ENCODE assay signal across 15 cellular contexts in the genomic region with DNA sequence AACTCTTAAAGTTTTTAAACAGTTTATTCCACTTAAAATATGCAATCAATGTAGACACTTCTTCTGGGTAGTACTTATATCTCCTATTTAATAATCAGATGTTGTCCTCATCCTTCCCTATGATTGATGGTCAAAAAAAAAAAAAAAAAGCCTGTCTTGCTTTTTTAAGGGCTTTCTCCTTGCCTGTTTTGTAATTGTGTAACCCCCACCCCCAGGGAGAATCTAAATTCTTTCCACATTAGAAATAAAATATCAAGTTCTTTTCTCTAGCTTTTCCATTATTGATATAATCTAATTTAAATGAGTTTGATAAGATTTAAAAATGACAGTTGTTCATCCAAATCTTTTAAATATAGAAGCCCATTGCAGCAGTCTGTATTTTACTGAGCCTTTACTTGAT.
A peak's percentile ranks its signal among the peaks of the same experiment; 100 is the strongest.
DNase-seq lines count a peak whose midpoint lies in the region; ATAC-seq and TF ChIP-seq lines count a peak whose summit lies in the region.
"Had no signal": no experiment of that assay in that cellular context is flagged by ENCODE, and none has a peak within 500 bp of the region (broad histone marks: within the 10 kb centered on the region; RNA-seq: fewer than 3 reads in every experiment).

No MANE protein-coding gene starts in this region.

- H3K4me1 ChIP-seq in mesenchymal stem cell (ENCODE audit: control insufficient read depth, insufficient read depth, low read depth, low read length): no peaks in the 10 kb centered on the region
- peaks cover 14 to 23% of the 10 kb centered on the region in 2 donors for H3K4me1 ChIP-seq in thoracic aorta (ENCODE audit: control insufficient read depth in 1 of 2, low read depth in 2 of 2)
- H3K4me1 ChIP-seq: BLaER1, Caco-2 had no signal

- H3K36me3 ChIP-seq in mesenchymal stem cell (ENCODE audit: control insufficient read depth in 1 of 2, insufficient read depth in 2 of 2, low read depth in 1 of 2, low read length in 2 of 2) (no peaks in the 10 kb centered on the region), thoracic aorta (no peaks in the 10 kb centered on the region)
- H3K36me3 ChIP-seq: BLaER1 had no signal

- H3K4me1 Mint-ChIP-seq in natural killer cell treated with Interleukin-12 subunit alpha and Interleukin-12 subunit beta and Interleukin-15 and Interleukin-18, amount 100 ng/mL, for 72 hours (ENCODE audit: low read depth in 2 of 2): no peaks in the 10 kb centered on the region
- no peaks in the 10 kb centered on the region for H3K4me1 Mint-ChIP-seq in natural killer cell
- H3K4me1 Mint-ChIP-seq: CD8-positive, alpha-beta memory T cell had no signal

- H3K36me3 Mint-ChIP-seq in natural killer cell treated with Interleukin-12 subunit alpha and Interleukin-12 subunit beta and Interleukin-15 and Interleukin-18, amount 100 ng/mL, for 72 hours: no peaks in the 10 kb centered on the region
- H3K36me3 Mint-ChIP-seq in natural killer cell: no peaks in the 10 kb centered on the region
- H3K36me3 Mint-ChIP-seq: CD8-positive, alpha-beta memory T cell had no signal

- no peak overlapping the region for H3K9ac ChIP-seq in mesenchymal stem cell (ENCODE audit: low read length)
- H3K9ac ChIP-seq: BLaER1 had no signal

- no peak overlapping the region for H2BK5ac ChIP-seq in mesenchymal stem cell (ENCODE audit: low read depth, low read length, poor library complexity, severe bottlenecking)

- TF ChIP-seq CTCF in natural killer cell (IDR thresholded peaks at IDR 0.05): no peak
- TF ChIP-seq CTCF in thoracic aorta (IDR thresholded peaks at IDR 0.05): no peak

- H3K27me3 Mint-ChIP-seq in natural killer cell treated with Interleukin-12 subunit alpha and Interleukin-12 subunit beta and Interleukin-15 and Interleukin-18, amount 100 ng/mL, for 72 hours: no peaks in the 10 kb centered on the region
- no peaks in the 10 kb centered on the region for H3K27me3 Mint-ChIP-seq in natural killer cell (ENCODE audit: low read depth in 2 of 2)

- H3K4ac ChIP-seq in mesenchymal stem cell (ENCODE audit: low read depth in 1 of 2, low read length in 2 of 2): no peak overlapping the region

- peak overlapping the region; percentile 11 for H3K4me3 Mint-ChIP-seq in natural killer cell treated with Interleukin-12 subunit alpha and Interleukin-12 subunit beta and Interleukin-15 and Interleukin-18, amount 100 ng/mL, for 72 hours
- no peak overlapping the region for H3K4me3 Mint-ChIP-seq in natural killer cell
- H3K4me3 Mint-ChIP-seq: CD8-positive, alpha-beta memory T cell had no signal

- H3K79me1 ChIP-seq in mesenchymal stem cell (replicated peaks; ENCODE audit: low read length, poor library complexity, severe bottlenecking): no peaks in the 10 kb centered on the region

- no peak overlapping the region for H4K8ac ChIP-seq in mesenchymal stem cell (ENCODE audit: low read length)

- no peak overlapping the region for H3K18ac ChIP-seq in mesenchymal stem cell (ENCODE audit: low read depth in 1 of 2, low read length in 2 of 2)

- H3K9me3 Mint-ChIP-seq in natural killer cell treated with Interleukin-12 subunit alpha and Interleukin-12 subunit beta and Interleukin-15 and Interleukin-18, amount 100 ng/mL, for 72 hours: peaks cover 8% of the 10 kb centered on the region
- H3K9me3 Mint-ChIP-seq in natural killer cell: peaks cover 7 to 8% of the 10 kb centered on the region in 2 donors

- no peak for DNase-seq in natural killer cell treated with Interleukin-12 subunit alpha and Interleukin-12 subunit beta and Interleukin-15 and Interleukin-18, amount 100 ng/mL, for 72 hours (ENCODE audit: low spot score)
- DNase-seq in natural killer cell: no peak
- DNase-seq in mesenchymal stem cell: peak; percentile 13
- DNase-seq in thoracic aorta (ENCODE audit: low spot score): no peak
- no peak for DNase-seq in Ammon's horn (ENCODE audit: low spot score)
- no peak for DNase-seq in foreskin melanocyte
- DNase-seq in stimulated activated naive CD4-positive, alpha-beta T cell (lab: John Stamatoyannopoulos, UW): no peak
- DNase-seq: Caco-2; CD8-positive, alpha-beta memory T cell; DND-41; GDM1; IMR-90 had no signal

- H3K23ac ChIP-seq in mesenchymal stem cell (ENCODE audit: low read length in 2 of 2): no peak overlapping the region

- H2AFZ ChIP-seq in mesenchymal stem cell (ENCODE audit: low read depth, low read length): no peak overlapping the region

- no peak overlapping the region for H2BK12ac ChIP-seq in mesenchymal stem cell (ENCODE audit: low read length in 2 of 2)

- ATAC-seq in natural killer cell treated with Interleukin-12 subunit alpha and Interleukin-12 subunit beta and Interleukin-15 and Interleukin-18, amount 100 ng/mL, for 72 hours: no peak
- ATAC-seq in natural killer cell (no peak), thoracic aorta (ENCODE audit: insufficient number of reproducible peaks, low FRiP score, low read depth) (no peak)
- ATAC-seq: HCT116 had no signal

- no peak overlapping the region for H4K91ac ChIP-seq in mesenchymal stem cell (ENCODE audit: low read length)

- no peak overlapping the region for H3K14ac ChIP-seq in mesenchymal stem cell (ENCODE audit: low read length in 2 of 2)

- no peaks in the 10 kb centered on the region for H3K9me3 ChIP-seq in mesenchymal stem cell (ENCODE audit: control insufficient read depth, low read length)
- H3K9me3 ChIP-seq in thoracic aorta: no peaks in the 10 kb centered on the region
- H3K9me3 ChIP-seq: BLaER1, Caco-2 had no signal

- no peak overlapping the region for H2BK120ac ChIP-seq in mesenchymal stem cell (ENCODE audit: low read depth, low read length)

- no peak overlapping the region for H2BK15ac ChIP-seq in mesenchymal stem cell (ENCODE audit: low read depth, poor library complexity, severe bottlenecking)

- no peak overlapping the region for H2AK5ac ChIP-seq in mesenchymal stem cell (ENCODE audit: low read length, severe bottlenecking)

- no peaks in the 10 kb centered on the region for H3K27me3 ChIP-seq in mesenchymal stem cell (ENCODE audit: control insufficient read depth in 1 of 2, insufficient read depth in 1 of 2, low read length in 2 of 2)
- H3K27me3 ChIP-seq in thoracic aorta (replicated peaks; ENCODE audit: insufficient read depth): no peaks in the 10 kb centered on the region
- H3K27me3 ChIP-seq: BLaER1 had no signal

- intact Hi-C loops in natural killer cell (cut with micrococcal nuclease): no loop called here

- H3K27ac Mint-ChIP-seq in natural killer cell treated with Interleukin-12 subunit alpha and Interleukin-12 subunit beta and Interleukin-15 and Interleukin-18, amount 100 ng/mL, for 72 hours: peak overlapping the region in 1 of 2 donors; percentile 53
- H3K27ac Mint-ChIP-seq in natural killer cell: peak overlapping the region in 1 of 2 donors; percentile 23
- H3K27ac Mint-ChIP-seq: CD8-positive, alpha-beta memory T cell had no signal

- H3K4me3 ChIP-seq in mesenchymal stem cell (ENCODE audit: insufficient read depth in 1 of 2, low read depth in 1 of 2, low read length in 2 of 2) (no peak overlapping the region), thoracic aorta (peak overlapping the region; percentile 33)
- H3K4me3 ChIP-seq: BLaER1 had no signal

- no peak overlapping the region for H3K27ac ChIP-seq in mesenchymal stem cell (ENCODE audit: low read length, poor library complexity, severe bottlenecking)
- H3K27ac ChIP-seq in thoracic aorta: peak overlapping the region; percentile 28 to 68
- H3K27ac ChIP-seq: 22Rv1, BLaER1 had no signal

- no peak overlapping the region for H3K4me2 ChIP-seq in mesenchymal stem cell (ENCODE audit: low read length, poor library complexity, severe bottlenecking)
- H3K4me2 ChIP-seq: BLaER1 had no signal
